In the genomic region with DNA sequence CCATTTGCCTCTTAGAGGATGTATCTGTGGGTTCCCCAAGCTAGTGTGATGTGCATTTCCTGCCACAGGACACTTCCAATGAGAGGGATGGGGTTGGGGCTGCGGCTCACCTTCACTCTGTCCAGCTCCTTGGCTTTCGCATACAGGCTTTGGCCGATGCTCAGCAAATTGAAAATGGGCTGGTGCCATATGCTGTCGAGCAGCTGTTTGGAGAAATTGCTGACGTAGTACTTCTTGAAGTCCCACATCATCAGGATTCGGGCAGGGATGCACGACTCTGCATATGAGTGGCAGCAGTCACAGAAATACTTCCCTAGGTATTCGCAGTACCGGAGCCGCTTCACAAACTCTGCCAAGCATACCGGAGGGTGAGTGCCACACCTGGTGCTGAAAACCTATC, we compare ENCODE assay signal across 2 cellular contexts.
TF ChIP-seq lines count a peak whose summit lies in the region.

No MANE protein-coding gene starts in this region.

TF ChIP-seq in A549, 52 proteins besides CTCF, POLR2A, EP300 and RAD21:
- TF ChIP-seq, protein P1, sequence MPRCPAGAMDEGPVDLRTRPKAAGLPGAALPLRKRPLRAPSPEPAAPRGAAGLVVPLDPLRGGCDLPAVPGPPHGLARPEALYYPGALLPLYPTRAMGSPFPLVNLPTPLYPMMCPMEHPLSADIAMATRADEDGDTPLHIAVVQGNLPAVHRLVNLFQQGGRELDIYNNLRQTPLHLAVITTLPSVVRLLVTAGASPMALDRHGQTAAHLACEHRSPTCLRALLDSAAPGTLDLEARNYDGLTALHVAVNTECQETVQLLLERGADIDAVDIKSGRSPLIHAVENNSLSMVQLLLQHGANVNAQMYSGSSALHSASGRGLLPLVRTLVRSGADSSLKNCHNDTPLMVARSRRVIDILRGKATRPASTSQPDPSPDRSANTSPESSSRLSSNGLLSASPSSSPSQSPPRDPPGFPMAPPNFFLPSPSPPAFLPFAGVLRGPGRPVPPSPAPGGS (IDR thresholded peaks at IDR 0.05), result no peak
- TF ChIP-seq MAFK (IDR thresholded peaks at IDR 0.05; ENCODE audit: partially characterized antibody), result peak; percentile 88

TF ChIP-seq in K562, 482 proteins besides CTCF, POLR2A, EP300 and RAD21:
- TF ChIP-seq MAFK (IDR thresholded peaks at IDR 0.05; ENCODE audit: low read length) (peak; percentile 85), C11orf30 (IDR thresholded peaks at IDR 0.05; ENCODE audit: low read depth) (peak; percentile 76), POLR3A (IDR thresholded peaks at IDR 0.05; ENCODE audit: borderline replicate concordance, extremely low read depth, insufficient read depth, insufficient read length) (no peak), MAFG (tag; conservative IDR thresholded peaks at IDR 0.05) (peak; percentile 69), ZNF316 (IDR thresholded peaks at IDR 0.05) (peak; percentile 83), MAFF (IDR thresholded peaks at IDR 0.05; ENCODE audit: low read length) (peak; percentile 85)
- TF ChIP-seq, protein P2, sequence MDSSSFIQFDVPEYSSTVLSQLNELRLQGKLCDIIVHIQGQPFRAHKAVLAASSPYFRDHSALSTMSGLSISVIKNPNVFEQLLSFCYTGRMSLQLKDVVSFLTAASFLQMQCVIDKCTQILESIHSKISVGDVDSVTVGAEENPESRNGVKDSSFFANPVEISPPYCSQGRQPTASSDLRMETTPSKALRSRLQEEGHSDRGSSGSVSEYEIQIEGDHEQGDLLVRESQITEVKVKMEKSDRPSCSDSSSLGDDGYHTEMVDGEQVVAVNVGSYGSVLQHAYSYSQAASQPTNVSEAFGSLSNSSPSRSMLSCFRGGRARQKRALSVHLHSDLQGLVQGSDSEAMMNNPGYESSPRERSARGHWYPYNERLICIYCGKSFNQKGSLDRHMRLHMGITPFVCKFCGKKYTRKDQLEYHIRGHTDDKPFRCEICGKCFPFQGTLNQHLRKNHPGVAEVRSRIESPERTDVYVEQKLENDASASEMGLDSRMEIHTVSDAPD (CRISPR knock-in tag; IDR thresholded peaks at IDR 0.05), result no peak
